In genomic region chr18:58046794-58047555, GRCh38 we compare ENCODE assay signal across 2 cellular contexts.
TF ChIP-seq lines count a peak whose summit lies in the region.

No MANE protein-coding gene starts in this region.

TF ChIP-seq in A549, 52 proteins besides CTCF, POLR2A, EP300 and RAD21:
- TF ChIP-seq GATA3 (IDR thresholded peaks at IDR 0.05; ENCODE audit: borderline replicate concordance) (no peak), EHF (CRISPR knock-in tag; IDR thresholded peaks at IDR 0.05) (no peak)

TF ChIP-seq in IMR-90, 13 proteins besides CTCF, POLR2A, EP300 and RAD21:
- TF ChIP-seq CEBPB (IDR thresholded peaks at IDR 0.05; ENCODE audit: low read depth, low read length) (0 out of 2 replicates have a peak, but pooled peaks have one; percentile 5), MAFK (IDR thresholded peaks at IDR 0.05; ENCODE audit: low read depth, low read length) (no peak)
